15 cellular contexts compared by ENCODE assay signal in genomic region chr13:74550039-74550438, GRCh38.
A peak's percentile ranks its signal among the peaks of the same experiment; 100 is the strongest.
DNase-seq lines count a peak whose midpoint lies in the region; ATAC-seq, FAIRE-seq and TF ChIP-seq lines count a peak whose summit lies in the region.
"Had no signal": no experiment of that assay in that cellular context is flagged by ENCODE, and none has a peak within 500 bp of the region (broad histone marks: within the 10 kb centered on the region; RNA-seq: fewer than 3 reads in every experiment).

No MANE protein-coding gene starts in this region.

- TF ChIP-seq CTCF in cardiac fibroblast (IDR thresholded peaks at IDR 0.05; ENCODE audit: low read depth, low read length) (no peak), foreskin keratinocyte (conservative IDR thresholded peaks at IDR 0.05) (no peak)

- no peak for FAIRE-seq in small intestine (lab: Jason Lieb, UNC)
- FAIRE-seq: A549 had no signal

- H3K36me3 Mint-ChIP-seq in activated CD4-positive, alpha-beta memory T cell treated with anti-CD3 and anti-CD28 coated beads, Interleukin-2, amount 10 ng/mL, durations not matched to agents 7 days and 5 days (ENCODE audit: low read depth) = no peaks in the 10 kb centered on the region
- H3K36me3 Mint-ChIP-seq in activated CD4-positive, alpha-beta memory T cell treated with anti-CD3 and anti-CD28 coated beads for 36 hours = no peaks in the 10 kb centered on the region
- H3K36me3 Mint-ChIP-seq: IgD-negative memory B cell had no signal

- H3K4me1 ChIP-seq in small intestine (ENCODE audit: control insufficient read depth in 2 of 2, insufficient read depth in 1 of 2, low read depth in 1 of 2, low read length in 1 of 2) (no peaks in the 10 kb centered on the region), foreskin keratinocyte (peaks cover 8% of the 10 kb centered on the region)
- H3K4me1 ChIP-seq: A549 had no signal

- H3K9me3 ChIP-seq in small intestine (ENCODE audit: control insufficient read depth, low read depth) = no peaks in the 10 kb centered on the region
- H3K9me3 ChIP-seq: A549 had no signal

- H3K9me3 Mint-ChIP-seq in activated CD4-positive, alpha-beta memory T cell treated with anti-CD3 and anti-CD28 coated beads, Interleukin-2, amount 10 ng/mL, durations not matched to agents 7 days and 5 days = no peaks in the 10 kb centered on the region
- H3K9me3 Mint-ChIP-seq in activated CD4-positive, alpha-beta memory T cell treated with anti-CD3 and anti-CD28 coated beads for 36 hours = no peaks in the 10 kb centered on the region
- H3K9me3 Mint-ChIP-seq: IgD-negative memory B cell had no signal

- no peak overlapping the region for H3K4me3 ChIP-seq in cardiac fibroblast (replicated peaks in 1 of 2; ENCODE audit: low read depth in 2 of 2, low read length in 2 of 2)
- no peak overlapping the region for H3K4me3 ChIP-seq in small intestine (ENCODE audit: low read depth in 1 of 2, low read length in 2 of 2)
- H3K4me3 ChIP-seq: A549, dorsolateral prefrontal cortex, lung had no signal

- intact Hi-C loops in activated CD4-positive, alpha-beta memory T cell treated with anti-CD3 and anti-CD28 coated beads for 36 hours (cut with micrococcal nuclease) = no loop called here

- peak overlapping the region; percentile 7 for H3K27ac Mint-ChIP-seq in activated CD4-positive, alpha-beta memory T cell treated with anti-CD3 and anti-CD28 coated beads, Interleukin-2, amount 10 ng/mL, durations not matched to agents 7 days and 5 days
- H3K27ac Mint-ChIP-seq in activated CD4-positive, alpha-beta memory T cell treated with anti-CD3 and anti-CD28 coated beads for 36 hours = no peak overlapping the region
- H3K27ac Mint-ChIP-seq: IgD-negative memory B cell had no signal

- H3K4me1 Mint-ChIP-seq in activated CD4-positive, alpha-beta memory T cell treated with anti-CD3 and anti-CD28 coated beads, Interleukin-2, amount 10 ng/mL, durations not matched to agents 7 days and 5 days = peaks cover 16% of the 10 kb centered on the region
- peaks cover 4% of the 10 kb centered on the region for H3K4me1 Mint-ChIP-seq in activated CD4-positive, alpha-beta memory T cell treated with anti-CD3 and anti-CD28 coated beads for 36 hours (ENCODE audit: low read depth)
- H3K4me1 Mint-ChIP-seq: IgD-negative memory B cell had no signal

- 74 to 83% (median 82%) methylated on average over 2 of the region's 2 CpGs for WGBS in small intestine, 3 donors

- no peaks in the 10 kb centered on the region for H3K36me3 ChIP-seq in small intestine (ENCODE audit: control insufficient read depth in 2 of 2, insufficient read depth in 2 of 2, low read length in 2 of 2)

- POLR2A ChIA-PET in activated CD4-positive, alpha-beta memory T cell treated with anti-CD3 and anti-CD28 coated beads, Interleukin-2, amount 10 ng/mL, durations not matched to agents 7 days and 5 days (lab: Charles Lee) = interaction anchor here (1.3 kb wide), 1 partner anchor 415 kb away, joined by 5 read pairs; the partner anchor contains the start of gene KLF12
- POLR2A ChIA-PET in activated CD4-positive, alpha-beta memory T cell treated with anti-CD3 and anti-CD28 coated beads for 36 hours (lab: Charles Lee) = no interaction called here

- no peak for DNase-seq in activated CD4-positive, alpha-beta memory T cell treated with anti-CD3 and anti-CD28 coated beads, Interleukin-2, amount 10 ng/mL, durations not matched to agents 7 days and 5 days
- DNase-seq in activated CD4-positive, alpha-beta memory T cell treated with anti-CD3 and anti-CD28 coated beads for 36 hours = no peak
- DNase-seq in MV-4-11 (lab: John Stamatoyannopoulos, UW) = peak; percentile 89
- peak; percentile 1 to 28 for DNase-seq in cardiac fibroblast (ENCODE audit: low read depth in 2 of 2)
- DNase-seq in small intestine = peak; percentile 40
- no peak for DNase-seq in DMS79 treated with DMSO at 0.1 percent for 48 hours (lab: John Stamatoyannopoulos, UW)
- no peak for DNase-seq in NCI-H1417 (lab: John Stamatoyannopoulos, UW)
- DNase-seq in foreskin keratinocyte = no peak
- DNase-seq: dorsolateral prefrontal cortex, NCI-H2081 treated with DMSO at 0.1 percent for 48 hours, nucleus accumbens, substantia nigra had no signal

- no peaks in the 10 kb centered on the region for H3K27me3 ChIP-seq in small intestine (ENCODE audit: control insufficient read depth in 2 of 2, insufficient read depth in 2 of 2, low read length in 2 of 2)
- H3K27me3 ChIP-seq in foreskin keratinocyte = no peaks in the 10 kb centered on the region
- H3K27me3 ChIP-seq: dorsolateral prefrontal cortex had no signal

- no peak overlapping the region for H3K4me3 Mint-ChIP-seq in activated CD4-positive, alpha-beta memory T cell treated with anti-CD3 and anti-CD28 coated beads, Interleukin-2, amount 10 ng/mL, durations not matched to agents 7 days and 5 days
- H3K4me3 Mint-ChIP-seq in activated CD4-positive, alpha-beta memory T cell treated with anti-CD3 and anti-CD28 coated beads for 36 hours = no peak overlapping the region

- H3K27me3 Mint-ChIP-seq in activated CD4-positive, alpha-beta memory T cell treated with anti-CD3 and anti-CD28 coated beads, Interleukin-2, amount 10 ng/mL, durations not matched to agents 7 days and 5 days = no peaks in the 10 kb centered on the region
- no peaks in the 10 kb centered on the region for H3K27me3 Mint-ChIP-seq in activated CD4-positive, alpha-beta memory T cell treated with anti-CD3 and anti-CD28 coated beads for 36 hours
- H3K27me3 Mint-ChIP-seq: IgD-negative memory B cell had no signal

- H3K27ac ChIP-seq in small intestine (ENCODE audit: low read depth in 1 of 2, low read length in 1 of 2) (no peak overlapping the region), foreskin keratinocyte (no peak overlapping the region)
- H3K27ac ChIP-seq: A549, dorsolateral prefrontal cortex had no signal

- CTCF ChIA-PET in activated CD4-positive, alpha-beta memory T cell treated with anti-CD3 and anti-CD28 coated beads, Interleukin-2, amount 10 ng/mL, durations not matched to agents 7 days and 5 days (lab: Charles Lee) = interaction anchor here (0.6 to 1.1 kb wide), 3 partner anchors 28 to 525 kb away, joined by 3 read pairs; no protein-coding TSS in a partner anchor
- CTCF ChIA-PET in activated CD4-positive, alpha-beta memory T cell treated with anti-CD3 and anti-CD28 coated beads for 36 hours (lab: Charles Lee) = no interaction called here

- ATAC-seq in foreskin keratinocyte = no peak
- ATAC-seq: A549 had no signal

Comparison
In these comparisons a context has a peak if more than half of its experiments do, and no peak if none do; other contexts are left out.
1. DNase-seq: peak in MV-4-11 (single experiment), cardiac fibroblast (2 of 2) and small intestine (single experiment); none in activated CD4-positive, alpha-beta memory T cell treated with anti-CD3 and anti-CD28 coated beads, Interleukin-2, amount 10 ng/mL, durations not matched to agents 7 days and 5 days (single experiment), activated CD4-positive, alpha-beta memory T cell treated with anti-CD3 and anti-CD28 coated beads for 36 hours (single experiment), DMS79 treated with DMSO at 0.1 percent for 48 hours (single experiment), NCI-H1417 (0 of 3) and foreskin keratinocyte (0 of 2).